1 cellular context compared by ENCODE assay signal in the genomic region with DNA sequence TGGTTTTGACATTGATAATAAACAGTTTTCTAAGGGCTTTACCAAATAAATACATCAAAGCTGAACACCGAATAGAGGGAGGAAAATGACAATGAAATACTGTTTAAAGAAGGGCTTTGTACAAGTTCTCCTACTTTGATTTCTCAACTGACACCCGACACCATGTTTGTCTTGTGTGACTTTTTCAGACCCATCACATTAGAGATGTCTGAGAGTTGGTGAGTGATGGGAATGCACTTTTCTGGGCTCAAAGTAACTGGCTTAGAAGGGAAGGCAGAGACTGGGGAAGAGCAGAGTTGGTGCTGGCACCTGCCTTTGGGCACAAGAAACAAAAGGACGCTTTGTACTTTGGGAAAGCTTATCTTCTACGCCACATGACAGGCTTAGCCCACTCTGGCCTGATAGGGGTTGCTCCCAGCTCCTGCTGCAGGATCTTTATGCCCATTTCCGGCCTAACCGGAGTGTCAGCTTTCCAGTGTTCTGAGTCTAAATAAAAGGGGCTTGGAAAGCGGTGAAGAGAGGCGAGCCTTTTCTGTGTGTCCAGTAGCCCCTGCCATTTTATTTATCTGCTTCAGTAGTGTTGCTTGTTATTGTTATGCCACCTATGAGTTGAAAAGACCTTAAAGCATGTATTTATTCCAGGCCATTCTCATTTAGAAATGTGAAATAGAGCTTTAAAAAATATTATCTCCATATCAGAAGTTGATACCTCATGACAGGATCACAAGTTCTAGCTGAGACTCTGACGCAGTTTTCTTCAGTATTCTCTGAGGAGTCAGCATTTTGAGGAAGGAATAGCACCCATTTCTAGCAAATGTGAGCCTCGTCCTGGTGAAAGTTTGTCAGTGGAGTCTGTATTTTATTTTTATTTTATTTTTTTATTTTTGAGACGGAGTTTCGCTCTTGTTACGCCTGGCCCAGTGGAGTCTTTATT.
A peak's percentile ranks its signal among the peaks of the same experiment; 100 is the strongest.
TF ChIP-seq lines count a peak whose summit lies in the region.

No MANE protein-coding gene starts in this region.

TF ChIP-seq in HepG2, 621 proteins besides CTCF, POLR2A, EP300 and RAD21 (continued from another document and continues in another):
- TF ChIP-seq, protein P1, sequence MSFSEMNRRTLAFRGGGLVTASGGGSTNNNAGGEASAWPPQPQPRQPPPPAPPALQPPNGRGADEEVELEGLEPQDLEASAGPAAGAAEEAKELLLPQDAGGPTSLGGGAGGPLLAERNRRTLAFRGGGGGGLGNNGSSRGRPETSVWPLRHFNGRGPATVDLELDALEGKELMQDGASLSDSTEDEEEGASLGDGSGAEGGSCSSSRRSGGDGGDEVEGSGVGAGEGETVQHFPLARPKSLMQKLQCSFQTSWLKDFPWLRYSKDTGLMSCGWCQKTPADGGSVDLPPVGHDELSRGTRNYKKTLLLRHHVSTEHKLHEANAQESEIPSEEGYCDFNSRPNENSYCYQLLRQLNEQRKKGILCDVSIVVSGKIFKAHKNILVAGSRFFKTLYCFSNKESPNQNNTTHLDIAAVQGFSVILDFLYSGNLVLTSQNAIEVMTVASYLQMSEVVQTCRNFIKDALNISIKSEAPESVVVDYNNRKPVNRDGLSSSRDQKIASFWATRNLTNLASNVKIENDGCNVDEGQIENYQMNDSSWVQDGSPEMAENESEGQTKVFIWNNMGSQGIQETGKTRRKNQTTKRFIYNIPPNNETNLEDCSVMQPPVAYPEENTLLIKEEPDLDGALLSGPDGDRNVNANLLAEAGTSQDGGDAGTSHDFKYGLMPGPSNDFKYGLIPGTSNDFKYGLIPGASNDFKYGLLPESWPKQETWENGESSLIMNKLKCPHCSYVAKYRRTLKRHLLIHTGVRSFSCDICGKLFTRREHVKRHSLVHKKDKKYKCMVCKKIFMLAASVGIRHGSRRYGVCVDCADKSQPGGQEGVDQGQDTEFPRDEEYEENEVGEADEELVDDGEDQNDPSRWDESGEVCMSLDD (CRISPR knock-in tag; IDR thresholded peaks at IDR 0.05; ENCODE audit: borderline replicate concordance) = no peak
- no peak for TF ChIP-seq ZMYM4 (CRISPR knock-in tag; IDR thresholded peaks at IDR 0.05)
- no peak for TF ChIP-seq ZFP41 (CRISPR knock-in tag; IDR thresholded peaks at IDR 0.05; ENCODE audit: borderline replicate concordance)
- peak; percentile 86 for TF ChIP-seq TCF7L2 (IDR thresholded peaks at IDR 0.05; ENCODE audit: low read depth, low read length)
- TF ChIP-seq HNRNPH1 (optimal IDR thresholded peaks at IDR 0.05; ENCODE audit: low read depth, low read length) = no peak
- peak; percentile 80 for TF ChIP-seq CREM (IDR thresholded peaks at IDR 0.05)
- TF ChIP-seq CREM (CRISPR knock-in tag; IDR thresholded peaks at IDR 0.05) = no peak
- TF ChIP-seq, protein P2, sequence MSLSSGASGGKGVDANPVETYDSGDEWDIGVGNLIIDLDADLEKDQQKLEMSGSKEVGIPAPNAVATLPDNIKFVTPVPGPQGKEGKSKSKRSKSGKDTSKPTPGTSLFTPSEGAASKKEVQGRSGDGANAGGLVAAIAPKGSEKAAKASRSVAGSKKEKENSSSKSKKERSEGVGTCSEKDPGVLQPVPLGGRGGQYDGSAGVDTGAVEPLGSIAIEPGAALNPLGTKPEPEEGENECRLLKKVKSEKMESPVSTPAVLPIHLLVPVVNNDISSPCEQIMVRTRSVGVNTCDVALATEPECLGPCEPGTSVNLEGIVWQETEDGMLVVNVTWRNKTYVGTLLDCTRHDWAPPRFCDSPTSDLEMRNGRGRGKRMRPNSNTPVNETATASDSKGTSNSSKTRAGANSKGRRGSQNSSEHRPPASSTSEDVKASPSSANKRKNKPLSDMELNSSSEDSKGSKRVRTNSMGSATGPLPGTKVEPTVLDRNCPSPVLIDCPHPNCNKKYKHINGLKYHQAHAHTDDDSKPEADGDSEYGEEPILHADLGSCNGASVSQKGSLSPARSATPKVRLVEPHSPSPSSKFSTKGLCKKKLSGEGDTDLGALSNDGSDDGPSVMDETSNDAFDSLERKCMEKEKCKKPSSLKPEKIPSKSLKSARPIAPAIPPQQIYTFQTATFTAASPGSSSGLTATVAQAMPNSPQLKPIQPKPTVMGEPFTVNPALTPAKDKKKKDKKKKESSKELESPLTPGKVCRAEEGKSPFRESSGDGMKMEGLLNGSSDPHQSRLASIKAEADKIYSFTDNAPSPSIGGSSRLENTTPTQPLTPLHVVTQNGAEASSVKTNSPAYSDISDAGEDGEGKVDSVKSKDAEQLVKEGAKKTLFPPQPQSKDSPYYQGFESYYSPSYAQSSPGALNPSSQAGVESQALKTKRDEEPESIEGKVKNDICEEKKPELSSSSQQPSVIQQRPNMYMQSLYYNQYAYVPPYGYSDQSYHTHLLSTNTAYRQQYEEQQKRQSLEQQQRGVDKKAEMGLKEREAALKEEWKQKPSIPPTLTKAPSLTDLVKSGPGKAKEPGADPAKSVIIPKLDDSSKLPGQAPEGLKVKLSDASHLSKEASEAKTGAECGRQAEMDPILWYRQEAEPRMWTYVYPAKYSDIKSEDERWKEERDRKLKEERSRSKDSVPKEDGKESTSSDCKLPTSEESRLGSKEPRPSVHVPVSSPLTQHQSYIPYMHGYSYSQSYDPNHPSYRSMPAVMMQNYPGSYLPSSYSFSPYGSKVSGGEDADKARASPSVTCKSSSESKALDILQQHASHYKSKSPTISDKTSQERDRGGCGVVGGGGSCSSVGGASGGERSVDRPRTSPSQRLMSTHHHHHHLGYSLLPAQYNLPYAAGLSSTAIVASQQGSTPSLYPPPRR (CRISPR knock-in tag; IDR thresholded peaks at IDR 0.05; ENCODE audit: borderline replicate concordance) = peak; percentile 95; the same call in 1 of the 2 replicates
- TF ChIP-seq, protein P3, sequence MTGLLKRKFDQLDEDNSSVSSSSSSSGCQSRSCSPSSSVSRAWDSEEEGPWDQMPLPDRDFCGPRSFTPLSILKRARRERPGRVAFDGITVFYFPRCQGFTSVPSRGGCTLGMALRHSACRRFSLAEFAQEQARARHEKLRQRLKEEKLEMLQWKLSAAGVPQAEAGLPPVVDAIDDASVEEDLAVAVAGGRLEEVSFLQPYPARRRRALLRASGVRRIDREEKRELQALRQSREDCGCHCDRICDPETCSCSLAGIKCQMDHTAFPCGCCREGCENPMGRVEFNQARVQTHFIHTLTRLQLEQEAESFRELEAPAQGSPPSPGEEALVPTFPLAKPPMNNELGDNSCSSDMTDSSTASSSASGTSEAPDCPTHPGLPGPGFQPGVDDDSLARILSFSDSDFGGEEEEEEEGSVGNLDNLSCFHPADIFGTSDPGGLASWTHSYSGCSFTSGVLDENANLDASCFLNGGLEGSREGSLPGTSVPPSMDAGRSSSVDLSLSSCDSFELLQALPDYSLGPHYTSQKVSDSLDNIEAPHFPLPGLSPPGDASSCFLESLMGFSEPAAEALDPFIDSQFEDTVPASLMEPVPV (CRISPR knock-in tag; IDR thresholded peaks at IDR 0.05) = peak; percentile 59; the same call in 1 of the 2 replicates
- TF ChIP-seq, protein P4, sequence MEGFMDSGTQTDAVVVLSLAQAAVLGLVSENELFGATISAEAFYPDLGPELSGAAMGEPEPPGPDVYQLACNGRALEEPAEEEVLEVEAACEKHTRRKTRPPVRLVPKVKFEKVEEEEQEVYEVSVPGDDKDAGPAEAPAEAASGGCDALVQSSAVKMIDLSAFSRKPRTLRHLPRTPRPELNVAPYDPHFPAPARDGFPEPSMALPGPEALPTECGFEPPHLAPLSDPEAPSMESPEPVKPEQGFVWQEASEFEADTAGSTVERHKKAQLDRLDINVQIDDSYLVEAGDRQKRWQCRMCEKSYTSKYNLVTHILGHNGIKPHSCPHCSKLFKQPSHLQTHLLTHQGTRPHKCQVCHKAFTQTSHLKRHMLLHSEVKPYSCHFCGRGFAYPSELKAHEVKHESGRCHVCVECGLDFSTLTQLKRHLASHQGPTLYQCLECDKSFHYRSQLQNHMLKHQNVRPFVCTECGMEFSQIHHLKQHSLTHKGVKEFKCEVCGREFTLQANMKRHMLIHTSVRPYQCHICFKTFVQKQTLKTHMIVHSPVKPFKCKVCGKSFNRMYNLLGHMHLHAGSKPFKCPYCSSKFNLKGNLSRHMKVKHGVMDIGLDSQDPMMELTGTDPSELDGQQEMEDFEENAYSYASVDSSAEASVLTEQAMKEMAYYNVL (CRISPR knock-in tag; IDR thresholded peaks at IDR 0.05; ENCODE audit: borderline replicate concordance) = peak; percentile 78; the same call in 1 of the 2 replicates
- peak; percentile 98 for TF ChIP-seq SIX1 (CRISPR knock-in tag; IDR thresholded peaks at IDR 0.05; ENCODE audit: borderline replicate concordance)
- no peak for TF ChIP-seq ZNF180 (CRISPR knock-in tag; IDR thresholded peaks at IDR 0.05; ENCODE audit: borderline replicate concordance, low read depth)
- TF ChIP-seq HDAC2 (CRISPR knock-in tag; IDR thresholded peaks at IDR 0.05) = peak; percentile 93
- TF ChIP-seq IRF2 (CRISPR knock-in tag; IDR thresholded peaks at IDR 0.05) = peak; percentile 63; the same call in 1 of the 2 replicates
- no peak for TF ChIP-seq ZNF253 (CRISPR knock-in tag; IDR thresholded peaks at IDR 0.05; ENCODE audit: borderline replicate concordance)
- TF ChIP-seq, protein P5, sequence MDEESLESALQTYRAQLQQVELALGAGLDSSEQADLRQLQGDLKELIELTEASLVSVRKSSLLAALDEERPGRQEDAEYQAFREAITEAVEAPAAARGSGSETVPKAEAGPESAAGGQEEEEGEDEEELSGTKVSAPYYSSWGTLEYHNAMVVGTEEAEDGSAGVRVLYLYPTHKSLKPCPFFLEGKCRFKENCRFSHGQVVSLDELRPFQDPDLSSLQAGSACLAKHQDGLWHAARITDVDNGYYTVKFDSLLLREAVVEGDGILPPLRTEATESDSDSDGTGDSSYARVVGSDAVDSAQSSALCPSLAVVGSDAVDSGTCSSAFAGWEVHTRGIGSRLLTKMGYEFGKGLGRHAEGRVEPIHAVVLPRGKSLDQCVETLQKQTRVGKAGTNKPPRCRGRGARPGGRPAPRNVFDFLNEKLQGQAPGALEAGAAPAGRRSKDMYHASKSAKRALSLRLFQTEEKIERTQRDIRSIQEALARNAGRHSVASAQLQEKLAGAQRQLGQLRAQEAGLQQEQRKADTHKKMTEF (CRISPR knock-in tag; IDR thresholded peaks at IDR 0.05) = peak; percentile 83
- TF ChIP-seq, protein P6, sequence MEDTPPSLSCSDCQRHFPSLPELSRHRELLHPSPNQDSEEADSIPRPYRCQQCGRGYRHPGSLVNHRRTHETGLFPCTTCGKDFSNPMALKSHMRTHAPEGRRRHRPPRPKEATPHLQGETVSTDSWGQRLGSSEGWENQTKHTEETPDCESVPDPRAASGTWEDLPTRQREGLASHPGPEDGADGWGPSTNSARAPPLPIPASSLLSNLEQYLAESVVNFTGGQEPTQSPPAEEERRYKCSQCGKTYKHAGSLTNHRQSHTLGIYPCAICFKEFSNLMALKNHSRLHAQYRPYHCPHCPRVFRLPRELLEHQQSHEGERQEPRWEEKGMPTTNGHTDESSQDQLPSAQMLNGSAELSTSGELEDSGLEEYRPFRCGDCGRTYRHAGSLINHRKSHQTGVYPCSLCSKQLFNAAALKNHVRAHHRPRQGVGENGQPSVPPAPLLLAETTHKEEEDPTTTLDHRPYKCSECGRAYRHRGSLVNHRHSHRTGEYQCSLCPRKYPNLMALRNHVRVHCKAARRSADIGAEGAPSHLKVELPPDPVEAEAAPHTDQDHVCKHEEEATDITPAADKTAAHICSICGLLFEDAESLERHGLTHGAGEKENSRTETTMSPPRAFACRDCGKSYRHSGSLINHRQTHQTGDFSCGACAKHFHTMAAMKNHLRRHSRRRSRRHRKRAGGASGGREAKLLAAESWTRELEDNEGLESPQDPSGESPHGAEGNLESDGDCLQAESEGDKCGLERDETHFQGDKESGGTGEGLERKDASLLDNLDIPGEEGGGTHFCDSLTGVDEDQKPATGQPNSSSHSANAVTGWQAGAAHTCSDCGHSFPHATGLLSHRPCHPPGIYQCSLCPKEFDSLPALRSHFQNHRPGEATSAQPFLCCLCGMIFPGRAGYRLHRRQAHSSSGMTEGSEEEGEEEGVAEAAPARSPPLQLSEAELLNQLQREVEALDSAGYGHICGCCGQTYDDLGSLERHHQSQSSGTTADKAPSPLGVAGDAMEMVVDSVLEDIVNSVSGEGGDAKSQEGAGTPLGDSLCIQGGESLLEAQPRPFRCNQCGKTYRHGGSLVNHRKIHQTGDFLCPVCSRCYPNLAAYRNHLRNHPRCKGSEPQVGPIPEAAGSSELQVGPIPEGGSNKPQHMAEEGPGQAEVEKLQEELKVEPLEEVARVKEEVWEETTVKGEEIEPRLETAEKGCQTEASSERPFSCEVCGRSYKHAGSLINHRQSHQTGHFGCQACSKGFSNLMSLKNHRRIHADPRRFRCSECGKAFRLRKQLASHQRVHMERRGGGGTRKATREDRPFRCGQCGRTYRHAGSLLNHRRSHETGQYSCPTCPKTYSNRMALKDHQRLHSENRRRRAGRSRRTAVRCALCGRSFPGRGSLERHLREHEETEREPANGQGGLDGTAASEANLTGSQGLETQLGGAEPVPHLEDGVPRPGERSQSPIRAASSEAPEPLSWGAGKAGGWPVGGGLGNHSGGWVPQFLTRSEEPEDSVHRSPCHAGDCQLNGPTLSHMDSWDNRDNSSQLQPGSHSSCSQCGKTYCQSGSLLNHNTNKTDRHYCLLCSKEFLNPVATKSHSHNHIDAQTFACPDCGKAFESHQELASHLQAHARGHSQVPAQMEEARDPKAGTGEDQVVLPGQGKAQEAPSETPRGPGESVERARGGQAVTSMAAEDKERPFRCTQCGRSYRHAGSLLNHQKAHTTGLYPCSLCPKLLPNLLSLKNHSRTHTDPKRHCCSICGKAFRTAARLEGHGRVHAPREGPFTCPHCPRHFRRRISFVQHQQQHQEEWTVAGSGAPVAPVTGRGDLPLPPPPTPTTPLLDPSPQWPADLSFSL (CRISPR knock-in tag; IDR thresholded peaks at IDR 0.05) = peak; percentile 42; the same call in 1 of the 2 replicates
- TF ChIP-seq NR2F1 (CRISPR knock-in tag; IDR thresholded peaks at IDR 0.05) = 0 out of 4 replicates have a peak, but pooled peaks of 1 of the 2 experiments have one; percentile 59
- no peak for TF ChIP-seq NFIC (IDR thresholded peaks at IDR 0.05; ENCODE audit: low read length)
- TF ChIP-seq XRCC5 (optimal IDR thresholded peaks at IDR 0.05; ENCODE audit: low read length) = peak; percentile 13
- TF ChIP-seq MAZ (IDR thresholded peaks at IDR 0.05; ENCODE audit: borderline replicate concordance, low read depth, low read length) = no peak
- TF ChIP-seq MAZ (CRISPR knock-in tag; IDR thresholded peaks at IDR 0.05; ENCODE audit: low read depth) = 0 out of 2 replicates have a peak, but pooled peaks have one; percentile 39
